In genomic region chr7:92058040-92058439, GRCh38 we compare ENCODE assay signal across 13 cellular contexts.
DNase-seq lines count a peak whose midpoint lies in the region; ATAC-seq and TF ChIP-seq lines count a peak whose summit lies in the region.
"Had no signal": no experiment of that assay in that cellular context is flagged by ENCODE, and none has a peak within 500 bp of the region (broad histone marks: within the 10 kb centered on the region; RNA-seq: fewer than 3 reads in every experiment).

No MANE protein-coding gene starts in this region.

- H3K9me3 ChIP-seq in cardiac muscle cell (ENCODE audit: low read depth) (no peaks in the 10 kb centered on the region), right cardiac atrium (ENCODE audit: control insufficient read depth, low read length) (no peaks in the 10 kb centered on the region), MM.1S (replicated peaks; ENCODE audit: insufficient read depth, low read length) (no peaks in the 10 kb centered on the region), colonic mucosa (no peaks in the 10 kb centered on the region), tibial artery (no peaks in the 10 kb centered on the region)
- H3K9me3 ChIP-seq: BE2C, suprapubic skin had no signal

- H3K27ac ChIP-seq in cardiac muscle cell = peak overlapping the region; percentile 82
- H3K27ac ChIP-seq in right cardiac atrium (ENCODE audit: low read length) = no peak overlapping the region
- no peak overlapping the region for H3K27ac ChIP-seq in MM.1S (ENCODE audit: low read length)
- peak overlapping the region; percentile 65 for H3K27ac ChIP-seq in colonic mucosa
- no peak overlapping the region for H3K27ac ChIP-seq in tibial artery
- H3K27ac ChIP-seq: parathyroid adenoma, suprapubic skin had no signal

- WGBS in right cardiac atrium = 81% methylated on average over 5 of the region's 5 CpGs

- H3K36me3 Mint-ChIP-seq in stimulated activated effector memory CD8-positive, alpha-beta T cell treated with anti-CD3 and anti-CD28 coated beads, Interleukin-12 subunit alpha, Interleukin-12 subunit beta, amount 100 ng/mL, for 72 hours = peaks cover 19% of the 10 kb centered on the region

- H3K27me3 ChIP-seq in cardiac muscle cell = no peaks in the 10 kb centered on the region
- H3K27me3 ChIP-seq in right cardiac atrium (ENCODE audit: control insufficient read depth, insufficient read depth) = no peaks in the 10 kb centered on the region
- H3K27me3 ChIP-seq in MM.1S (replicated peaks; ENCODE audit: insufficient read depth, low read length) = no peaks in the 10 kb centered on the region
- no peaks in the 10 kb centered on the region for H3K27me3 ChIP-seq in colonic mucosa
- no peaks in the 10 kb centered on the region for H3K27me3 ChIP-seq in tibial artery
- H3K27me3 ChIP-seq: BE2C, suprapubic skin had no signal

- H3K4me3 Mint-ChIP-seq in stimulated activated effector memory CD8-positive, alpha-beta T cell treated with anti-CD3 and anti-CD28 coated beads, Interleukin-12 subunit alpha, Interleukin-12 subunit beta, amount 100 ng/mL, for 72 hours = no peak overlapping the region

- H3K9me3 Mint-ChIP-seq in stimulated activated effector memory CD8-positive, alpha-beta T cell treated with anti-CD3 and anti-CD28 coated beads, Interleukin-12 subunit alpha, Interleukin-12 subunit beta, amount 100 ng/mL, for 72 hours = no peaks in the 10 kb centered on the region

- H3K4me1 Mint-ChIP-seq in stimulated activated effector memory CD8-positive, alpha-beta T cell treated with anti-CD3 and anti-CD28 coated beads, Interleukin-12 subunit alpha, Interleukin-12 subunit beta, amount 100 ng/mL, for 72 hours = peaks cover 8% of the 10 kb centered on the region

- H3F3A ChIP-seq in MM.1S (ENCODE audit: insufficient read depth, low read length) = no peaks in the 10 kb centered on the region

- H3K9me2 ChIP-seq in MM.1S (replicated peaks; ENCODE audit: insufficient read depth, low read length) = no peaks in the 10 kb centered on the region

- no peak overlapping the region for H3K27ac Mint-ChIP-seq in stimulated activated effector memory CD8-positive, alpha-beta T cell treated with anti-CD3 and anti-CD28 coated beads, Interleukin-12 subunit alpha, Interleukin-12 subunit beta, amount 100 ng/mL, for 72 hours

- no peak overlapping the region for H3K4me2 ChIP-seq in MM.1S (ENCODE audit: low read depth, low read length)

- H3K36me3 ChIP-seq in cardiac muscle cell (peaks cover 4% of the 10 kb centered on the region), MM.1S (replicated peaks; ENCODE audit: insufficient read depth, low read length) (no peaks in the 10 kb centered on the region), colonic mucosa (no peaks in the 10 kb centered on the region), tibial artery (peaks cover 9 to 17% (median 11%) of the 10 kb centered on the region in 3 donors)
- H3K36me3 ChIP-seq: BE2C had no signal

- no peak overlapping the region for H2AFZ ChIP-seq in MM.1S (ENCODE audit: low read length)
- H2AFZ ChIP-seq: parathyroid adenoma had no signal

- intact Hi-C loops in right cardiac atrium (cut with DNase I) (no loop called here), colonic mucosa (cut with DNase I) (no loop called here), sciatic nerve (cut with DNase I) (no loop called here), tibial artery (cut with DNase I; ENCODE audit: low total_unique reads) (no loop called here)

- TF ChIP-seq CTCF in cardiac muscle cell (IDR thresholded peaks at IDR 0.05; ENCODE audit: low read depth, low read length) (no peak), MM.1S (IDR thresholded peaks at IDR 0.05; ENCODE audit: low read length) (no peak), colonic mucosa (IDR thresholded peaks at IDR 0.05) (no peak), tibial artery (IDR thresholded peaks at IDR 0.05) (no peak)

- H3K9ac ChIP-seq in MM.1S (ENCODE audit: low read length) (no peak overlapping the region), colonic mucosa (ENCODE audit: low read depth in 2 of 2, low read length in 2 of 2) (peak overlapping the region in 1 of 2 donors; percentile 55)
- H3K9ac ChIP-seq: parathyroid adenoma had no signal

- H3K4me1 ChIP-seq in cardiac muscle cell (ENCODE audit: low read depth) (peaks cover 34% of the 10 kb centered on the region), right cardiac atrium (ENCODE audit: control insufficient read depth, insufficient read depth, low read length) (no peaks in the 10 kb centered on the region), MM.1S (ENCODE audit: low read length) (peaks cover 7% of the 10 kb centered on the region), colonic mucosa (no peaks in the 10 kb centered on the region), tibial artery (peaks cover 0 to 5% (median 0%) of the 10 kb centered on the region in 4 donors)

- DNase-seq in cardiac muscle cell (ENCODE audit: low read depth in 1 of 2, low spot score in 1 of 2) (no peak), right cardiac atrium (no peak), MM.1S (peak; percentile 29), colonic mucosa (no peak), sciatic nerve (ENCODE audit: low spot score) (no peak), tibial artery (no peak)
- no peak for DNase-seq in stimulated activated effector memory CD8-positive, alpha-beta T cell treated with anti-CD3 and anti-CD28 coated beads, Interleukin-12 subunit alpha, Interleukin-12 subunit beta, amount 100 ng/mL, for 72 hours (ENCODE audit: low spot score in 2 of 2)
- DNase-seq: BE2C, NCI-H1105, T-helper 9 cell had no signal

- H4K20me1 ChIP-seq in MM.1S (ENCODE audit: insufficient read depth, low read length) = no peaks in the 10 kb centered on the region

- H3K4me3 ChIP-seq in cardiac muscle cell (no peak overlapping the region), right cardiac atrium (ENCODE audit: low read length) (no peak overlapping the region), MM.1S (ENCODE audit: low read length) (no peak overlapping the region), colonic mucosa (peak overlapping the region; percentile 14), tibial artery (no peak overlapping the region)
- H3K4me3 ChIP-seq: suprapubic skin had no signal

- H3K79me2 ChIP-seq in MM.1S (ENCODE audit: low read length) = no peaks in the 10 kb centered on the region
- H3K79me2 ChIP-seq: parathyroid adenoma had no signal

- no peak for ATAC-seq in right cardiac atrium
- peak; percentile 54 for ATAC-seq in stimulated activated effector memory CD8-positive, alpha-beta T cell treated with anti-CD3 and anti-CD28 coated beads, Interleukin-12 subunit alpha, Interleukin-12 subunit beta, amount 100 ng/mL, for 72 hours
- no peak for ATAC-seq in sciatic nerve
- no peak for ATAC-seq in HG03439 (IDR thresholded peaks at IDR 0.05; ENCODE audit: unreplicated experiment)

Comparison
In these comparisons a context has a peak if more than half of its experiments do, and no peak if none do; other contexts are left out.
1. H3K27ac ChIP-seq: peak in cardiac muscle cell (single experiment) and colonic mucosa (single experiment); none in right cardiac atrium (single experiment), MM.1S (single experiment) and tibial artery (0 of 2).